1 cellular context compared by ENCODE assay signal in genomic region chr9:4741365-4742031, GRCh38.
TF ChIP-seq lines count a peak whose summit lies in the region.

No MANE protein-coding gene starts in this region.

TF ChIP-seq in HEK293, 187 proteins besides CTCF, POLR2A, EP300 and RAD21 (continued from another document and continues in another):
- TF ChIP-seq ZBTB26 (tag by site-specific recombination; optimal IDR thresholded peaks at IDR 0.05) = peak; percentile 5
- peak; percentile 75 for TF ChIP-seq ZBTB10 (tag by site-specific recombination; IDR thresholded peaks at IDR 0.05)
- TF ChIP-seq ZNF140 (tag by site-specific recombination; IDR thresholded peaks at IDR 0.05) = no peak
- TF ChIP-seq ZNF433 (tag by site-specific recombination; IDR thresholded peaks at IDR 0.05; ENCODE audit: low read depth) = no peak
- TF ChIP-seq WT1 (tag by site-specific recombination; IDR thresholded peaks at IDR 0.05) = no peak
- TF ChIP-seq ZNF18 (tag by site-specific recombination; IDR thresholded peaks at IDR 0.05) = no peak
- no peak for TF ChIP-seq ZNF677 (tag by site-specific recombination; IDR thresholded peaks at IDR 0.05)
- no peak for TF ChIP-seq ZNF10 (tag by site-specific recombination; IDR thresholded peaks at IDR 0.05)
- no peak for TF ChIP-seq SCRT1 (tag by site-specific recombination; IDR thresholded peaks at IDR 0.05; ENCODE audit: borderline replicate concordance)
- no peak for TF ChIP-seq ZSCAN16 (tag by site-specific recombination; IDR thresholded peaks at IDR 0.05)
- TF ChIP-seq ZNF324 (tag by site-specific recombination; IDR thresholded peaks at IDR 0.05) = no peak
- no peak for TF ChIP-seq ZNF639 (tag by site-specific recombination; IDR thresholded peaks at IDR 0.05)
- TF ChIP-seq ZNF2 (tag by site-specific recombination; IDR thresholded peaks at IDR 0.05) = 0 out of 2 replicates have a peak, but pooled peaks have one; percentile 54
- 0 out of 2 replicates have a peak, but pooled peaks have one; percentile 8 for TF ChIP-seq ZXDB (tag by site-specific recombination; IDR thresholded peaks at IDR 0.05)
- 0 out of 2 replicates have a peak, but pooled peaks have one; percentile 16 for TF ChIP-seq KLF10 (tag by site-specific recombination; IDR thresholded peaks at IDR 0.05)
- TF ChIP-seq TCF7L2 (IDR thresholded peaks at IDR 0.05; ENCODE audit: borderline replicate concordance, low read depth, low read length) = no peak
- TF ChIP-seq PATZ1 (tag by site-specific recombination; IDR thresholded peaks at IDR 0.05) = peak; percentile 69
- TF ChIP-seq ZNF48 (tag by site-specific recombination; IDR thresholded peaks at IDR 0.05) = no peak
- no peak for TF ChIP-seq ZNF530 (tag by site-specific recombination; IDR thresholded peaks at IDR 0.05; ENCODE audit: low read depth)
- no peak for TF ChIP-seq HOXD13 (CRISPR knock-in tag; IDR thresholded peaks at IDR 0.05; ENCODE audit: borderline replicate concordance)
- TF ChIP-seq ZNF624 (tag by site-specific recombination; IDR thresholded peaks at IDR 0.05) = no peak
- no peak for TF ChIP-seq ZNF426 (tag by site-specific recombination; IDR thresholded peaks at IDR 0.05)
- no peak for TF ChIP-seq ZNF26 (tag by site-specific recombination; IDR thresholded peaks at IDR 0.05)
- no peak for TF ChIP-seq ZNF555 (tag by site-specific recombination; conservative IDR thresholded peaks at IDR 0.05)
- TF ChIP-seq ZNF645 (tag by site-specific recombination; IDR thresholded peaks at IDR 0.05) = no peak
- TF ChIP-seq YY1 (tag by site-specific recombination; IDR thresholded peaks at IDR 0.05) = no peak
- TF ChIP-seq ZNF169 (tag by site-specific recombination; IDR thresholded peaks at IDR 0.05) = no peak
- no peak for TF ChIP-seq ZNF175 (tag by site-specific recombination; IDR thresholded peaks at IDR 0.05)
- TF ChIP-seq ZNF174 (tag by site-specific recombination; IDR thresholded peaks at IDR 0.05) = no peak
- TF ChIP-seq HOXA7 (CRISPR knock-in tag; IDR thresholded peaks at IDR 0.05; ENCODE audit: borderline replicate concordance) = no peak
- no peak for TF ChIP-seq ZNF529 (tag by site-specific recombination; IDR thresholded peaks at IDR 0.05; ENCODE audit: insufficient replicate concordance)
- TF ChIP-seq ZBTB49 (tag by site-specific recombination; IDR thresholded peaks at IDR 0.05; ENCODE audit: low read depth) = no peak
- peak; percentile 44 for TF ChIP-seq SP2 (tag by site-specific recombination; IDR thresholded peaks at IDR 0.05)
- no peak for TF ChIP-seq ZNF416 (tag by site-specific recombination; IDR thresholded peaks at IDR 0.05)
- no peak for TF ChIP-seq ZNF311 (tag by site-specific recombination; IDR thresholded peaks at IDR 0.05; ENCODE audit: borderline replicate concordance)
- TF ChIP-seq ZBTB20 (tag by site-specific recombination; IDR thresholded peaks at IDR 0.05) = no peak; the same call in 1 of the 2 replicates
- TF ChIP-seq ZNF629 (tag by site-specific recombination; IDR thresholded peaks at IDR 0.05) = no peak
- TF ChIP-seq ZNF707 (tag by site-specific recombination; IDR thresholded peaks at IDR 0.05) = no peak
- no peak for TF ChIP-seq ZNF610 (tag by site-specific recombination; IDR thresholded peaks at IDR 0.05; ENCODE audit: borderline replicate concordance)
- no peak for TF ChIP-seq ZNF514 (tag by site-specific recombination; IDR thresholded peaks at IDR 0.05)
- no peak for TF ChIP-seq ZNF184 (tag by site-specific recombination; IDR thresholded peaks at IDR 0.05)
- no peak for TF ChIP-seq ZNF248 (tag by site-specific recombination; IDR thresholded peaks at IDR 0.05)
- no peak for TF ChIP-seq ZNF394 (tag by site-specific recombination; IDR thresholded peaks at IDR 0.05; ENCODE audit: borderline replicate concordance)
- peak; percentile 99 for TF ChIP-seq EGR2 (tag by site-specific recombination; IDR thresholded peaks at IDR 0.05; ENCODE audit: low read depth)
- TF ChIP-seq SP3 (tag by site-specific recombination; IDR thresholded peaks at IDR 0.05) = peak; percentile 48
- no peak for TF ChIP-seq BCL6B (tag by site-specific recombination; IDR thresholded peaks at IDR 0.05)
- TF ChIP-seq KLF7 (tag by site-specific recombination; IDR thresholded peaks at IDR 0.05; ENCODE audit: borderline replicate concordance) = no peak
- TF ChIP-seq SCRT2 (tag by site-specific recombination; IDR thresholded peaks at IDR 0.05) = no peak
- TF ChIP-seq ZNF747 (tag by site-specific recombination; IDR thresholded peaks at IDR 0.05) = no peak
- no peak for TF ChIP-seq ZNF404 (tag by site-specific recombination; IDR thresholded peaks at IDR 0.05)
- TF ChIP-seq ZNF449 (tag by site-specific recombination; IDR thresholded peaks at IDR 0.05) = no peak
- no peak for TF ChIP-seq ZNF114 (tag by site-specific recombination; IDR thresholded peaks at IDR 0.05)
- TF ChIP-seq KLF8 (tag by site-specific recombination; IDR thresholded peaks at IDR 0.05) = no peak; the same call in 1 of the 2 replicates
